ENCODE assay signal across 8 cellular contexts in genomic region chr3:52896613-52897012, GRCh38. TPM values are rescaled to one million over a fixed set of nuclear protein-coding genes. Genes with fewer than 3 reads are reported as not detected.
DNase-seq lines count a peak whose midpoint lies in the region; ATAC-seq, FAIRE-seq and TF ChIP-seq lines count a peak whose summit lies in the region.

No MANE protein-coding gene starts in this region.

- H3K27me3 ChIP-seq in cardiac muscle cell = peaks cover 4% of the 10 kb centered on the region
- no peaks in the 10 kb centered on the region for H3K27me3 ChIP-seq in stomach smooth muscle (ENCODE audit: control insufficient read depth in 1 of 2, insufficient read depth in 2 of 2, low read length in 2 of 2)

- H3K4me3 ChIP-seq in cardiac muscle cell = peak overlapping the region; percentile 57
- peak overlapping the region; percentile 87 for H3K4me3 ChIP-seq in iPS-18c (ENCODE audit: insufficient read depth, low read depth, low read length)
- H3K4me3 ChIP-seq in stomach smooth muscle (ENCODE audit: low read length in 2 of 2) = peak overlapping the region; percentile 86 to 94

- H3K4me1 ChIP-seq in cardiac muscle cell (ENCODE audit: low read depth) (peaks cover 6% of the 10 kb centered on the region), stomach smooth muscle (ENCODE audit: control insufficient read depth, insufficient read depth, low read length) (peaks cover 35% of the 10 kb centered on the region)

- H3K9me3 ChIP-seq in cardiac muscle cell (ENCODE audit: low read depth) = no peaks in the 10 kb centered on the region
- no peaks in the 10 kb centered on the region for H3K9me3 ChIP-seq in iPS-18c (ENCODE audit: control insufficient read depth, insufficient read depth, low read length)
- no peaks in the 10 kb centered on the region for H3K9me3 ChIP-seq in stomach smooth muscle (ENCODE audit: control insufficient read depth in 2 of 2, low read length in 2 of 2)

- intact Hi-C loops in left cardiac atrium (cut with DNase I) = no loop called here

- H3K4me1 Mint-ChIP-seq in WTC11 = peaks cover 18% of the 10 kb centered on the region

- peak in 1 of 2 donors; percentile 10 for DNase-seq in cardiac muscle cell (ENCODE audit: low read depth in 1 of 2, low spot score in 1 of 2)
- DNase-seq in left cardiac atrium = no peak
- peak; percentile 33 for DNase-seq in WTC11 (ENCODE audit: low spot score)
- DNase-seq in stimulated activated CD4-positive, alpha-beta T cell treated with anti-CD3 and anti-CD28 coated beads, Interleukin-2, amount 100 ng/mL, for 48 hours = no peak
- no peak for DNase-seq in RCC 7860 (ENCODE audit: low spot score)

- H3K27me3 Mint-ChIP-seq in WTC11 (ENCODE audit: low read depth) = peaks cover 2% of the 10 kb centered on the region; the same call in 1 of the 2 replicates

- POLR2A ChIA-PET in WTC11 (lab: Charles Lee) = interaction anchor here (0.5 to 1.6 kb wide), 3 partner anchors 20 to 329 kb away, joined by 3 to 4 read pairs (median 3); no protein-coding TSS in a partner anchor

- FAIRE-seq in RCC 7860 (lab: Jason Lieb, UNC) = no peak

- peak overlapping the region; percentile 91 for H3K27ac Mint-ChIP-seq in WTC11

- ATAC-seq in left cardiac atrium = no peak
- ATAC-seq in WTC11 = peak; percentile 43
- no peak for ATAC-seq in HG02623 (IDR thresholded peaks at IDR 0.05; ENCODE audit: unreplicated experiment)

- H3K9me3 Mint-ChIP-seq in WTC11 = no peaks in the 10 kb centered on the region

- CTCF ChIA-PET in WTC11 (lab: Charles Lee) = interaction anchor here (0.8 to 3.3 kb wide), 9 partner anchors 17 to 214 kb away, joined by 4 to 19 read pairs (median 5); no protein-coding TSS in a partner anchor

- H3K4me3 Mint-ChIP-seq in WTC11 = peak overlapping the region; percentile 90

- no peaks in the 10 kb centered on the region for H3K36me3 Mint-ChIP-seq in WTC11

- peak overlapping the region; percentile 82 to 93 for H3K9ac ChIP-seq in stomach smooth muscle (ENCODE audit: low read length in 2 of 2)

- TF ChIP-seq CTCF in cardiac muscle cell (IDR thresholded peaks at IDR 0.05; ENCODE audit: low read depth, low read length) = no peak
- no peak for TF ChIP-seq CTCF in WTC11 (IDR thresholded peaks at IDR 0.05)

- H3K36me3 ChIP-seq in cardiac muscle cell = no peaks in the 10 kb centered on the region
- H3K36me3 ChIP-seq in stomach smooth muscle (ENCODE audit: control insufficient read depth in 2 of 2, insufficient read depth in 2 of 2, low read length in 2 of 2) = no peaks in the 10 kb centered on the region

- H3K27ac ChIP-seq in cardiac muscle cell (no peak overlapping the region), stomach smooth muscle (ENCODE audit: low read length) (peak overlapping the region; percentile 60)

TF ChIP-seq in WTC11, 78 proteins besides CTCF, POLR2A, EP300 and RAD21:
- no peak for TF ChIP-seq PRDM15 (CRISPR knock-in tag; IDR thresholded peaks at IDR 0.05)
- no peak for TF ChIP-seq ZNF396 (CRISPR knock-in tag; IDR thresholded peaks at IDR 0.05; ENCODE audit: borderline replicate concordance)
- no peak for TF ChIP-seq ZNF232 (CRISPR knock-in tag; IDR thresholded peaks at IDR 0.05)

RNA-seq across cellular contexts. Expression of gene STIMATE, which starts 0.7 kb away (rescaled TPM):
- total RNA-seq in cardiac muscle cell = 9.0 and 17.4 TPM in 2 replicates
- 4.8 and 7.3 TPM in 2 replicates for polyA plus RNA-seq in cardiac muscle cell
- 10 to 100 TPM in 1 of 2 donors, 1 to 10 TPM in 1; 7.9 to 14.1 TPM for total RNA-seq in left cardiac atrium
- total RNA-seq in WTC11 (2021) = 27.1 to 35.5 TPM (median 28.4 TPM) in 3 replicates
